ENCODE assay signal across 19 cellular contexts in the genomic region with DNA sequence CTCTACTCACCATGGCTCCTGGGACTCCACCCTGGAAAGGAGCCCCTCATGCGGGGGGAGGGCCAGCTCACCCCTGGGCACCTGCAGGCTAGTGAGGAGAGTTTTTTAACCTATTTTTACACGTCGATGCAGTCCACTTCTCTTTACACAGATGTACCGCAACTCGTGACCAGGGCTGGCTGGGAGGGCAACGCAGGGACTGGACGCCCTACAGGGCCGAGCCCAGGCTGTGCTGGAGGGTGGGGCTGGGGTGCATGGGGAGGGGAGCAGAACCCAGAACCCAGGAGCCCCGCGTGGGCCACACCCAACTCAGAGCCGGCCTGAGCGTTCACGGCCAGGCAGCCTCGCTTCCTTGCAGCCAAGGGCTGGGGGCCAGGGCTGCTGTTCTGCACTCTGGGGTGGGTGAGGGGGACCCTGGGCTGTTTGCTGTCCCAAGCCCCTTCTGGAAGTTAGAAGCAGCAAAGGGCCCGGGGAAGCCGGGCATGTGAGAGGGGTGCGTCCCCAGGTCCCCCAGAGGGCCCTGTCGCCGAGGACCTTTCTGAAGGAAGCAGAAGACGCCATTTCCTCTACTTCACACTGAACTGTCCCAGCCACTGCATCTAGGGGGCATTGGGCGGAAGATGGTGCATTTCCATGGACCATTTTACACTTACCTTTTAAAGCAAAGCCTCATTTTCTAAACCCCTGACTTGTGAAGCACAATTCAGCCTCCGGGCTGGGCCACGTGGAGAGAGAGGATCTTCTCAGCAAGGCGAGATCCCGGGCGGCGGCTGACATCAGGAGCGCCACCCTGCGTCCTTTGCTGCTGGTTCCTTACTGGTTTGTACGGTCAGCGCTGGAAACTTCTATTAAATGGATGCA.
A peak's percentile ranks its signal among the peaks of the same experiment; 100 is the strongest.
DNase-seq lines count a peak whose midpoint lies in the region; ATAC-seq lines count a peak whose summit lies in the region.
"Had no signal": no experiment of that assay in that cellular context is flagged by ENCODE, and none has a peak within 500 bp of the region (broad histone marks: within the 10 kb centered on the region; RNA-seq: fewer than 3 reads in every experiment).

No MANE protein-coding gene starts in this region.

- no peak overlapping the region for H3K4ac ChIP-seq in neuronal stem cell (ENCODE audit: low read length)

- peak in 2 of 3 donors; percentile 20 to 37 for DNase-seq in right cardiac atrium
- DNase-seq in left ventricle myocardium superior: no peak
- DNase-seq in ELF-1 (ENCODE audit: low read depth, low spot score): peak; percentile 22
- peak; percentile 60 for DNase-seq in RPMI8226
- no peak for DNase-seq in neuronal stem cell (ENCODE audit: low spot score)
- no peak for DNase-seq in stimulated activated naive CD4-positive, alpha-beta T cell (lab: John Stamatoyannopoulos, UW)
- DNase-seq in stimulated activated CD4-positive, alpha-beta T cell treated with anti-CD3 and anti-CD28 coated beads, Interleukin-15, amount 100 ng/mL, for 24 hours: no peak
- DNase-seq: ACHN; CD4-positive, alpha-beta T cell; DMS79 treated with DMSO at 0.1 percent for 48 hours; GDM1; MG63; NCI-H187 treated with DMSO at 0.1 percent for 48 hours; NCI-H526 treated with DMSO at 0.1 percent for 48 hours; NK-92 treated with Interleukin-12 subunit alpha and Interleukin-12 subunit beta, amount 100 ng/mL, for 24 hours had no signal

- no peak overlapping the region for H3K4me2 ChIP-seq in neuronal stem cell (ENCODE audit: insufficient read depth, low read length, poor library complexity, severe bottlenecking)
- H3K4me2 ChIP-seq: GM23338, KMS-11 had no signal

- no peak overlapping the region for H3K23ac ChIP-seq in neuronal stem cell (ENCODE audit: low read depth, low read length, poor library complexity)

- H2BK12ac ChIP-seq in neuronal stem cell (ENCODE audit: low read length): no peak overlapping the region

- H3K27ac ChIP-seq in right cardiac atrium (ENCODE audit: low read length) (no peak overlapping the region), neuronal stem cell (replicated peaks; ENCODE audit: low read length) (no peak overlapping the region)
- H3K27ac ChIP-seq: KMS-11, RWPE1 had no signal

- WGBS in right cardiac atrium: 82% methylated on average over 31 of the region's 31 CpGs
- WGBS in neuronal stem cell (ENCODE audit: extremely low coverage in 2 of 2, insufficient read length in 2 of 2, insufficient replicate concordance in 1 of 2), 2 donors: no CpG with 5 or more reads among the region's 31 CpGs

- no peaks in the 10 kb centered on the region for H3K4me1 ChIP-seq in right cardiac atrium (ENCODE audit: control insufficient read depth, insufficient read depth, low read length)
- no peaks in the 10 kb centered on the region for H3K4me1 ChIP-seq in neuronal stem cell (ENCODE audit: control insufficient read depth in 2 of 2, insufficient read depth in 1 of 2, low read depth in 1 of 2, low read length in 2 of 2)

- no peak overlapping the region for H2BK120ac ChIP-seq in neuronal stem cell (ENCODE audit: low read depth, low read length)

- no peak overlapping the region for H2BK15ac ChIP-seq in neuronal stem cell (ENCODE audit: low read length)

- intact Hi-C loops in right cardiac atrium (cut with DNase I) (no loop called here), left ventricle myocardium superior (cut with micrococcal nuclease) (no loop called here)

- no peak overlapping the region for H2BK5ac ChIP-seq in neuronal stem cell (ENCODE audit: low read length)

- ATAC-seq in right cardiac atrium: no peak
- ATAC-seq in left ventricle myocardium superior: no peak
- no peak for ATAC-seq in GM21423 (IDR thresholded peaks at IDR 0.05; ENCODE audit: unreplicated experiment)
- ATAC-seq: GM23338 had no signal

- no peaks in the 10 kb centered on the region for H3K9me3 ChIP-seq in right cardiac atrium (ENCODE audit: control insufficient read depth, low read length)
- no peaks in the 10 kb centered on the region for H3K9me3 ChIP-seq in neuronal stem cell (replicated peaks in 1 of 2; ENCODE audit: control insufficient read depth in 2 of 2, insufficient read depth in 1 of 2, low read depth in 1 of 2, low read length in 2 of 2)
- H3K9me3 ChIP-seq: MG63 had no signal

- H3K18ac ChIP-seq in neuronal stem cell (ENCODE audit: low read length): no peak overlapping the region

- H3K4me3 ChIP-seq in right cardiac atrium (ENCODE audit: low read length): no peak overlapping the region
- no peak overlapping the region for H3K4me3 ChIP-seq in neuronal stem cell (ENCODE audit: low read length in 2 of 2)
- H3K4me3 ChIP-seq: GM23338, MG63 had no signal

- H2AK5ac ChIP-seq in neuronal stem cell (ENCODE audit: low read depth, low read length): peak overlapping the region; percentile 61

- H4K8ac ChIP-seq in neuronal stem cell (ENCODE audit: low read depth, low read length): no peak overlapping the region

- peak overlapping the region; percentile 63 for H3K14ac ChIP-seq in neuronal stem cell (ENCODE audit: low read length)

- no peaks in the 10 kb centered on the region for H3K27me3 ChIP-seq in right cardiac atrium (ENCODE audit: control insufficient read depth, insufficient read depth)
- peaks cover 0 to 43% (median 0%) of the 10 kb centered on the region in 3 experiments for H3K27me3 ChIP-seq in neuronal stem cell (ENCODE audit: control insufficient read depth in 3 of 3, insufficient read depth in 3 of 3, low read depth in 1 of 3, low read length in 3 of 3)
- H3K27me3 ChIP-seq: MG63 had no signal

- H3K36me3 ChIP-seq in neuronal stem cell (replicated peaks in 1 of 2; ENCODE audit: control insufficient read depth in 2 of 2, insufficient read depth in 2 of 2, low read length in 2 of 2): no peaks in the 10 kb centered on the region
- H3K36me3 ChIP-seq: MG63 had no signal

- no peaks in the 10 kb centered on the region for H3K79me1 ChIP-seq in neuronal stem cell (ENCODE audit: low read depth, low read length)

- H4K91ac ChIP-seq in neuronal stem cell (ENCODE audit: low read depth, low read length, poor library complexity): no peak overlapping the region

- peak overlapping the region; percentile 70 for H3K9ac ChIP-seq in neuronal stem cell (ENCODE audit: low read depth, low read length, poor library complexity)
- H3K9ac ChIP-seq: KMS-11 had no signal

- H2AFZ ChIP-seq in neuronal stem cell (ENCODE audit: low read length): no peak overlapping the region
- H2AFZ ChIP-seq: GM23338 had no signal

Comparison
In these comparisons a context has a peak if more than half of its experiments do, and no peak if none do; other contexts are left out.
1. DNase-seq: peak in right cardiac atrium (2 of 3), ELF-1 (single experiment) and RPMI8226 (single experiment); none in left ventricle myocardium superior (single experiment), neuronal stem cell (single experiment), stimulated activated naive CD4-positive, alpha-beta T cell (0 of 6) and stimulated activated CD4-positive, alpha-beta T cell treated with anti-CD3 and anti-CD28 coated beads, Interleukin-15, amount 100 ng/mL, for 24 hours (single experiment).